Comparison of ENCODE assay signal across 1 cellular context in genomic region chr2:54077088-54077900, GRCh38.
TF ChIP-seq lines count a peak whose summit lies in the region.

No MANE protein-coding gene starts in this region.

TF ChIP-seq in K562, 482 proteins besides CTCF, POLR2A, EP300 and RAD21 (continued from another document):
- peak; percentile 89 to 92 for TF ChIP-seq FOXK2 (conservative IDR thresholded peaks at IDR 0.05 in 1 of 2, IDR thresholded peaks at IDR 0.05 in 1 of 2; ENCODE audit: low read depth in 2 of 2)
- peak; percentile 96 for TF ChIP-seq PML (IDR thresholded peaks at IDR 0.05; ENCODE audit: low read length)
- TF ChIP-seq ZBTB9 (CRISPR knock-in tag; IDR thresholded peaks at IDR 0.05), result peak; percentile 67; the same call in 1 of the 2 replicates
- no peak for TF ChIP-seq ZNF146 (CRISPR knock-in tag; IDR thresholded peaks at IDR 0.05; ENCODE audit: unreplicated experiment)
- peak; percentile 98 for TF ChIP-seq TEAD4 (IDR thresholded peaks at IDR 0.05; ENCODE audit: low read length)
- TF ChIP-seq TEAD4 (CRISPR knock-in tag; IDR thresholded peaks at IDR 0.05; ENCODE audit: borderline replicate concordance), result no peak
